ENCODE assay signal across 1 cellular context in the genomic region with DNA sequence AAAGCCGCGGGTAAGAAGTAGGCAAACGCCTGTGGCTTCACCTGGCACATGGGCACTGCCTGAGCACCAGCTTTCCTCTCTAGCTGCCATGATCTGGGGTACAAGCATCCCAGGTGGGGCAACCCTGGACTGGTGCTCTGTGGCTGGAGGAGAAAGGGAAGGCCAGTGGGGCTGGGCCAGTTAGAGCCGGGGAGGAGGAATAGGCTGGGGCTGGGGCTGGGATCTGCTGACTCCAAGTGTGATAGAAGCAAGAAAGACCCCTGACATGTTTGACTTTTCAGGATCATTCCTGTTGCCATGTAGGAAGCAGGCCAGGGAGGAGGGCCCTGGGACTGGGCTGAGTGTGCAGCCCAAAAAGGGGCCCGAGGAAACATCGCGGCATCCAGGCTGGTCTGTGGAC. TPM values are rescaled to one million over a fixed set of nuclear protein-coding genes. Genes with fewer than 3 reads are reported as not detected.
"Had no signal": no experiment of that assay in that cellular context is flagged by ENCODE, and none has a peak within 500 bp of the region (broad histone marks: within the 10 kb centered on the region; RNA-seq: fewer than 3 reads in every experiment).

No MANE protein-coding gene starts in this region.

RNA-seq across cellular contexts. Expression of a gene that starts 48.5 kb away (rescaled TPM):
- total RNA-seq: naive thymus-derived CD8-positive, alpha-beta T cell had no signal
